In genomic region chr18:10298346-10298745, GRCh38 we compare ENCODE assay signal across 20 cellular contexts.
"Had no signal": no experiment of that assay in that cellular context is flagged by ENCODE, and none has a peak within 500 bp of the region (broad histone marks: within the 10 kb centered on the region; RNA-seq: fewer than 3 reads in every experiment).

No MANE protein-coding gene starts in this region.

- H3K9me3 Mint-ChIP-seq: nephron progenitor cell; stimulated activated naive CD8-positive, alpha-beta T cell treated with anti-CD3 and anti-CD28 coated beads, Interleukin-15, Interleukin-2, amounts not matched to agents 100 ng/mL and 50 ng/mL, for 24 hours had no signal

- ATAC-seq: esophagus mucosa, lower lobe of right lung, upper lobe of right lung had no signal

- H3K4me3 ChIP-seq: heart right ventricle, left ventricle myocardium inferior, lower lobe of right lung, sigmoid colon, skin epidermis, tibial nerve, upper lobe of right lung, vagina had no signal

- DNase-seq: cortex of kidney; effector memory CD4-positive, alpha-beta T cell; heart right ventricle; hypothalamus; left ventricle myocardium inferior; lower lobe of right lung; mesenchymal stem cell; midbrain; nephron progenitor cell; posterior cingulate gyrus; sigmoid colon; stimulated activated CD4-positive, alpha-beta T cell treated with anti-CD3 and anti-CD28 coated beads, Interleukin-12 subunit alpha, Interleukin-12 subunit beta, amount 100 ng/mL, for 4 hours; stimulated activated CD4-positive, alpha-beta T cell treated with anti-CD3 and anti-CD28 coated beads, Interleukin-2, amount 100 ng/mL, for 48 hours; upper lobe of right lung had no signal

- H3K27ac ChIP-seq: heart right ventricle, left ventricle myocardium inferior, lower lobe of right lung, neutrophil, sigmoid colon, tibial nerve, upper lobe of right lung, vagina had no signal

- H3K4me1 ChIP-seq: left ventricle myocardium inferior, lower lobe of right lung, sigmoid colon, upper lobe of right lung, vagina had no signal

- H3K4me3 Mint-ChIP-seq: nephron progenitor cell; stimulated activated naive CD8-positive, alpha-beta T cell treated with anti-CD3 and anti-CD28 coated beads, Interleukin-15, Interleukin-2, amounts not matched to agents 100 ng/mL and 50 ng/mL, for 24 hours had no signal

- H3K36me3 ChIP-seq: heart right ventricle, left ventricle myocardium inferior, lower lobe of right lung, neutrophil, sigmoid colon, tibial nerve, upper lobe of right lung, vagina had no signal

- H3K27me3 Mint-ChIP-seq: stimulated activated naive CD8-positive, alpha-beta T cell treated with anti-CD3 and anti-CD28 coated beads, Interleukin-15, Interleukin-2, amounts not matched to agents 100 ng/mL and 50 ng/mL, for 24 hours had no signal

- H3K9me3 ChIP-seq: heart right ventricle, left ventricle myocardium inferior, lower lobe of right lung, neutrophil, sigmoid colon, tibial nerve, upper lobe of right lung, vagina had no signal

- H3K27me3 ChIP-seq: heart right ventricle, neutrophil, sigmoid colon, tibial nerve, upper lobe of right lung, vagina had no signal

- H3K27ac Mint-ChIP-seq: nephron progenitor cell; stimulated activated naive CD8-positive, alpha-beta T cell treated with anti-CD3 and anti-CD28 coated beads, Interleukin-15, Interleukin-2, amounts not matched to agents 100 ng/mL and 50 ng/mL, for 24 hours had no signal
